In genomic region chr5:74856975-74857374, GRCh38 we compare ENCODE assay signal across 5 cellular contexts. TPM values are rescaled to one million over a fixed set of nuclear protein-coding genes. Genes with fewer than 3 reads are reported as not detected.
DNase-seq lines count a peak whose midpoint lies in the region; FAIRE-seq and TF ChIP-seq lines count a peak whose summit lies in the region.
"Not testable (repeated sequence)": the region's sequence is repeated elsewhere in the genome, so short reads cannot be mapped to it uniquely, and the experiment has no call there.
"Had no signal": no experiment of that assay in that cellular context is flagged by ENCODE, and none has a peak within 500 bp of the region (broad histone marks: within the 10 kb centered on the region; RNA-seq: fewer than 3 reads in every experiment).

No MANE protein-coding gene starts in this region.

- H4K8ac ChIP-seq in H1 (ENCODE audit: extremely low read depth, insufficient read depth, low read length), result peak overlapping the region; percentile 66; the same call in 1 of the 2 replicates
- not testable (repeated sequence) for H4K8ac ChIP-seq in trophoblast cell (ENCODE audit: low read depth, low read length)

- H2BK5ac ChIP-seq in H1 (ENCODE audit: low read depth, low read length); trophoblast cell (ENCODE audit: low read depth, low read length, poor library complexity): not testable (repeated sequence)

- H2BK15ac ChIP-seq in H1 (ENCODE audit: low read length), result not testable (repeated sequence)

- H2AK5ac ChIP-seq in H1 (ENCODE audit: low read depth, low read length); trophoblast cell (ENCODE audit: low read length): not testable (repeated sequence)

- H4K5ac ChIP-seq in H1 (ENCODE audit: insufficient read length, low read depth, low read length), result not testable (repeated sequence)

- H3K9me3 ChIP-seq in H1 (ENCODE audit: insufficient read depth in 2 of 2, low read depth in 1 of 2, low read length in 1 of 2); liver (ENCODE audit: control insufficient read depth in 4 of 4, low read length in 3 of 4); trophoblast cell (ENCODE audit: insufficient read depth, low read depth, low read length): not testable (repeated sequence)

- H2BK20ac ChIP-seq in H1 (ENCODE audit: low read length), result not testable (repeated sequence)

- H3K4me1 ChIP-seq in H1 (replicated peaks in 1 of 4; ENCODE audit: control insufficient read depth in 3 of 4, insufficient read depth in 4 of 4, low read length in 3 of 4), result peaks cover 0 to 15% (median 3%) of the 10 kb centered on the region in 4 experiments; a peak in 3 of 7 replicates
- not testable (repeated sequence) for H3K4me1 ChIP-seq in liver (ENCODE audit: control insufficient read depth in 4 of 4, insufficient read depth in 4 of 4, low read length in 3 of 4); trophoblast cell (ENCODE audit: control insufficient read depth in 1 of 2, insufficient read depth in 2 of 2, low read length in 2 of 2)

- H3K4me3 ChIP-seq in H1 (ENCODE audit: extremely low read depth in 1 of 4, insufficient read depth in 2 of 4, low read depth in 3 of 4, low read length in 4 of 4); liver (ENCODE audit: low read depth in 1 of 3, low read length in 3 of 3); trophoblast cell (ENCODE audit: low read depth, low read length): not testable (repeated sequence)

- 97% methylated on average over 7 of the region's 7 CpGs; no CpG with 5 or more reads in 1 of the 2 experiments for WGBS in H1 (ENCODE audit: extremely low coverage in 1 of 2, insufficient coverage in 1 of 2, insufficient read length in 1 of 2, insufficient replicate concordance in 2 of 2, low coverage in 1 of 2, low lambda C conversion rate in 2 of 2, missing lambda C conversion rate in 1 of 2), 2 experiments
- WGBS in liver, result 60% methylated on average over 7 of the region's 7 CpGs
- WGBS in trophoblast cell (ENCODE audit: extremely low coverage, insufficient coverage, insufficient read length), result no CpG with 5 or more reads among the region's 7 CpGs

- not testable (repeated sequence) for H2BK12ac ChIP-seq in H1 (ENCODE audit: low read depth, low read length); trophoblast cell (ENCODE audit: low read length)

- H2AFZ ChIP-seq in H1 (ENCODE audit: low read length); trophoblast cell (ENCODE audit: insufficient read depth, low read length, poor library complexity): not testable (repeated sequence)

- not testable (repeated sequence) for H3K9ac ChIP-seq in H1 (replicated peaks in 1 of 4; ENCODE audit: extremely low read depth in 1 of 4, low read depth in 3 of 4, low read length in 3 of 4); liver (ENCODE audit: low read depth in 1 of 2, low read length in 2 of 2); trophoblast cell (ENCODE audit: low read length)

- H3K79me2 ChIP-seq in H1 (ENCODE audit: control insufficient read depth in 1 of 2, insufficient read depth in 2 of 2, low read length in 2 of 2) (peaks cover 39 to 100% of the 10 kb centered on the region in 2 experiments), trophoblast cell (ENCODE audit: control insufficient read depth, insufficient read depth, low read length, poor library complexity) (peaks cover 22% of the 10 kb centered on the region)

- TF ChIP-seq CTCF in H1 (IDR thresholded peaks at IDR 0.05; ENCODE audit: control extremely low read depth in 1 of 3, insufficient read depth in 1 of 3, low read depth in 1 of 3, low read length in 3 of 3); liver (IDR thresholded peaks at IDR 0.05; ENCODE audit: low read depth, low read length, missing input control): not testable (repeated sequence)

- CTCF ChIA-PET in H1 (lab: Charles Lee; ENCODE audit: partially characterized antibody), result not testable (repeated sequence)

- H3K36me3 ChIP-seq in H1 (ENCODE audit: control insufficient read depth in 2 of 4, insufficient read depth in 4 of 4, low read length in 3 of 4); liver (ENCODE audit: control insufficient read depth in 4 of 4, insufficient read depth in 3 of 4, low read depth in 1 of 4, low read length in 3 of 4); trophoblast cell (ENCODE audit: control insufficient read depth in 1 of 2, insufficient read depth in 2 of 2, low read length in 2 of 2): not testable (repeated sequence)

- not testable (repeated sequence) for H3K79me1 ChIP-seq in H1 (ENCODE audit: low read depth, low read length); trophoblast cell (ENCODE audit: low read length)

- not testable (repeated sequence) for FAIRE-seq in H1 (lab: Jason Lieb, UNC)

- H3K4me2 ChIP-seq in H1 (ENCODE audit: insufficient read depth in 1 of 2, low read depth in 2 of 2, low read length in 2 of 2); trophoblast cell (ENCODE audit: low read length): not testable (repeated sequence)

- TF ChIP-seq EP300 in H1 (IDR thresholded peaks at IDR 0.05; ENCODE audit: borderline replicate concordance in 1 of 2, low read depth in 2 of 2, low read length in 2 of 2), result not testable (repeated sequence)

- not testable (repeated sequence) for TF ChIP-seq POLR2A in H1 (IDR thresholded peaks at IDR 0.05; ENCODE audit: control extremely low read depth in 1 of 2, low read depth in 2 of 2, low read length in 2 of 2)

- POLR2A ChIA-PET in H1 (lab: Charles Lee; ENCODE audit: partially characterized antibody), result interaction anchor here (0.8 kb wide), 1 partner anchor 20 kb away, joined by 5 read pairs; no protein-coding TSS in a partner anchor

- not testable (repeated sequence) for H3K27ac ChIP-seq in H1 (ENCODE audit: low read depth, low read length); liver (ENCODE audit: low read depth in 1 of 2, low read length in 2 of 2); trophoblast cell (ENCODE audit: low read depth, low read length)

- not testable (repeated sequence) for TF ChIP-seq RAD21 in H1 (IDR thresholded peaks at IDR 0.05 in 1 of 2, conservative IDR thresholded peaks at IDR 0.05 in 1 of 2; ENCODE audit: low read depth in 2 of 2, low read length in 2 of 2)
- TF ChIP-seq RAD21 in liver (IDR thresholded peaks at IDR 0.05), result peak in 1 of 2 donors; percentile 11

- not testable (repeated sequence) for H3K23me2 ChIP-seq in H1 (ENCODE audit: low read depth, low read length)

- H3K27me3 ChIP-seq in H1 (replicated peaks in 1 of 4; ENCODE audit: control insufficient read depth in 3 of 4, extremely low read depth in 1 of 4, insufficient read depth in 3 of 4, low read length in 3 of 4); liver (ENCODE audit: control insufficient read depth in 4 of 4, insufficient read depth in 4 of 4, low read length in 3 of 4); trophoblast cell (ENCODE audit: insufficient read depth, low read length): not testable (repeated sequence)

- not testable (repeated sequence) for H2BK120ac ChIP-seq in H1 (replicated peaks; ENCODE audit: low read depth, low read length); trophoblast cell (ENCODE audit: insufficient read depth, low read length, poor library complexity)

- H4K12ac ChIP-seq in trophoblast cell (ENCODE audit: low read depth, low read length), result not testable (repeated sequence)

- not testable (repeated sequence) for H3K4ac ChIP-seq in H1 (replicated peaks; ENCODE audit: insufficient read length, low read depth, low read length)
- peak overlapping the region; percentile 57 for H3K4ac ChIP-seq in trophoblast cell (ENCODE audit: low read depth, low read length)

- peak; percentile 54 for DNase-seq in MV-4-11 (lab: John Stamatoyannopoulos, UW)
- DNase-seq in H1 (ENCODE audit: low read depth in 1 of 2, low spot score in 2 of 2); trophoblast cell: not testable (repeated sequence)

- not testable (repeated sequence) for H3K56ac ChIP-seq in H1 (replicated peaks; ENCODE audit: insufficient read length, low read depth, low read length)

- not testable (repeated sequence) for H3K23ac ChIP-seq in H1 (ENCODE audit: insufficient read length); trophoblast cell (ENCODE audit: low read length)

- not testable (repeated sequence) for H3K18ac ChIP-seq in H1 (ENCODE audit: extremely low read depth, low read length); trophoblast cell (ENCODE audit: low read length)

- H4K91ac ChIP-seq in H1 (replicated peaks; ENCODE audit: insufficient read length, low read length); trophoblast cell (ENCODE audit: low read depth, low read length): not testable (repeated sequence)

- peaks cover 8 to 12% of the 10 kb centered on the region in 2 experiments for H4K20me1 ChIP-seq in H1 (replicated peaks in 1 of 2; ENCODE audit: control insufficient read depth in 1 of 2, insufficient read depth in 2 of 2, low read length in 2 of 2)

- not testable (repeated sequence) for H3K14ac ChIP-seq in H1 (ENCODE audit: insufficient read length); trophoblast cell (ENCODE audit: low read length)

TF ChIP-seq in liver, 16 proteins besides CTCF, POLR2A, EP300 and RAD21:
- TF ChIP-seq RXRA (IDR thresholded peaks at IDR 0.05) (peak in 1 of 2 donors; percentile 7), HNF4A (conservative IDR thresholded peaks at IDR 0.05) (peak; percentile 56 to 68), NR2F2 (IDR thresholded peaks at IDR 0.05) (peak; percentile 55)
TF ChIP-seq in liver: peak in this region for 3; not testable (repeated sequence) for 13.

RNA-seq across cellular contexts. Expression of gene FAM169A, which starts 9.2 kb away (rescaled TPM):
- total RNA-seq in H1 (2021; fragmentation: NEBNext Ultra II Directional; extraction: Animal tissue kit (Norgen Biotek cat#: 25700)), result 78.7 and 83.1 TPM in 2 replicates
- 9.0 and 12.6 TPM in 2 replicates for polyA plus RNA-seq in H1 (2011; rRNA removed)
- 17.4 TPM for polyA plus RNA-seq in H1 (2011; cell fraction: cytosol; rRNA removed)
- 13.0 TPM for polyA plus RNA-seq in H1 (2011; cell fraction: nucleus; rRNA removed)
- polyA plus RNA-seq in H1 (2012, experiment 1 of 2), result 12.2 to 25.3 TPM (median 17.9 TPM) in 4 replicates
- 1.5 TPM for polyA plus RNA-seq in H1 (2012, experiment 2 of 2)
- 29.1 TPM for polyA plus RNA-seq in H1 (2013, experiment 1 of 2)
- polyA plus RNA-seq in H1 (2013, experiment 2 of 2), result 30.1 TPM
- polyA minus RNA-seq in H1 (2011; rRNA and poly(A)+ RNA removed), result 45.6 and 62.0 TPM in 2 replicates
- 30.0 TPM for polyA minus RNA-seq in H1 (2011; cell fraction: cytosol; rRNA and poly(A)+ RNA removed)
- 59.1 TPM for polyA minus RNA-seq in H1 (2011; cell fraction: nucleus; rRNA and poly(A)+ RNA removed)
- 1 to 10 TPM; 1.0 to 5.0 TPM for total RNA-seq in liver
- under 1 TPM; 0.58 to 0.83 TPM for polyA plus RNA-seq in liver
- 22.4 and 22.6 TPM in 2 replicates for polyA plus RNA-seq in trophoblast cell (2013)
- polyA plus RNA-seq: CD14-positive monocyte had no signal

Comparison
In these comparisons a context has a peak if more than half of its experiments do, and no peak if none do; other contexts are left out.
1. RNA of gene FAM169A, which starts 9.2 kb away (total RNA-seq): 78.7 to 83.1 TPM in H1; 1.0 to 5.0 TPM in liver; every median in the first group is over 10 times any median in the second.